In genomic region chr19:13152356-13152853, GRCh38 we compare ENCODE assay signal across 8 cellular contexts. TPM values are rescaled to one million over a fixed set of nuclear protein-coding genes. Genes with fewer than 3 reads are reported as not detected.
DNase-seq lines count a peak whose midpoint lies in the region; ATAC-seq and TF ChIP-seq lines count a peak whose summit lies in the region.

No MANE protein-coding gene starts in this region.

- intact Hi-C loops in stomach (cut with DNase I; ENCODE audit: low total_unique reads), result no loop called here

- H3K4me3 Mint-ChIP-seq in activated naive CD8-positive, alpha-beta T cell treated with anti-CD3 and anti-CD28 coated beads, Interleukin-2, amount 50 U/mL, for 24 hours, result peak overlapping the region; percentile 94

- H3K36me3 ChIP-seq in iPS-20b (ENCODE audit: insufficient read depth, low read depth, low read length), result peaks cover 7% of the 10 kb centered on the region; the same call in 1 of the 2 replicates
- no peaks in the 10 kb centered on the region for H3K36me3 ChIP-seq in stomach

- H3K4me1 Mint-ChIP-seq in activated naive CD8-positive, alpha-beta T cell treated with anti-CD3 and anti-CD28 coated beads, Interleukin-2, amount 50 U/mL, for 24 hours, result peaks cover 48% of the 10 kb centered on the region

- peaks cover 24% of the 10 kb centered on the region for H3K36me3 Mint-ChIP-seq in activated naive CD8-positive, alpha-beta T cell treated with anti-CD3 and anti-CD28 coated beads, Interleukin-2, amount 50 U/mL, for 24 hours (ENCODE audit: low read depth)

- TF ChIP-seq CTCF in stomach (IDR thresholded peaks at IDR 0.05), result no peak

- peak; percentile 7 for ATAC-seq in GM18870 (IDR thresholded peaks at IDR 0.05; ENCODE audit: unreplicated experiment)
- peak; percentile 13 for ATAC-seq in HG03045 (IDR thresholded peaks at IDR 0.05; ENCODE audit: unreplicated experiment)
- peak; percentile 8 for ATAC-seq in activated naive CD8-positive, alpha-beta T cell treated with anti-CD3 and anti-CD28 coated beads, Interleukin-2, amount 50 U/mL, for 24 hours
- ATAC-seq in GM19328 (IDR thresholded peaks at IDR 0.05; ENCODE audit: unreplicated experiment), result no peak

- no peaks in the 10 kb centered on the region for H3K9me3 Mint-ChIP-seq in activated naive CD8-positive, alpha-beta T cell treated with anti-CD3 and anti-CD28 coated beads, Interleukin-2, amount 50 U/mL, for 24 hours

- H3K4me3 ChIP-seq in iPS-20b (ENCODE audit: low read length) (peak overlapping the region; percentile 98), stomach (peak overlapping the region; percentile 85 to 92 (median 88))

- TF ChIP-seq EP300 in stomach (IDR thresholded peaks at IDR 0.05), result no peak

- peak overlapping the region; percentile 100 for H3K9ac ChIP-seq in iPS-20b (ENCODE audit: low read depth, low read length)

- H3K27me3 ChIP-seq in iPS-20b (ENCODE audit: insufficient read depth, low read length), result no peaks in the 10 kb centered on the region
- no peaks in the 10 kb centered on the region for H3K27me3 ChIP-seq in stomach

- H3K27ac Mint-ChIP-seq in activated naive CD8-positive, alpha-beta T cell treated with anti-CD3 and anti-CD28 coated beads, Interleukin-2, amount 50 U/mL, for 24 hours, result peak overlapping the region; percentile 98

- H3K4me1 ChIP-seq in iPS-20b (ENCODE audit: insufficient read depth, low read length) (peaks cover 5% of the 10 kb centered on the region; the same call in 1 of the 2 replicates), stomach (peaks cover 24 to 50% (median 42%) of the 10 kb centered on the region in 4 donors)

- DNase-seq in activated naive CD8-positive, alpha-beta T cell treated with anti-CD3 and anti-CD28 coated beads, Interleukin-2, amount 50 U/mL, for 24 hours, result no peak
- no peak for DNase-seq in stomach
- DNase-seq in cerebellum (ENCODE audit: low spot score), result no peak
- no peak for DNase-seq in AG08395 (ENCODE audit: low spot score)

- peaks cover 3% of the 10 kb centered on the region for H3K27me3 Mint-ChIP-seq in activated naive CD8-positive, alpha-beta T cell treated with anti-CD3 and anti-CD28 coated beads, Interleukin-2, amount 50 U/mL, for 24 hours

- no peaks in the 10 kb centered on the region for H3K9me3 ChIP-seq in iPS-20b (ENCODE audit: insufficient read depth, low read depth, low read length)
- no peaks in the 10 kb centered on the region for H3K9me3 ChIP-seq in stomach

- WGBS in stomach, 5 donors, result 0 to 1% (median 0%) methylated on average over 12 to 16 of the region's 16 CpGs

- H3K27ac ChIP-seq in iPS-20b (ENCODE audit: low read length) (peak overlapping the region; percentile 86), stomach (peak overlapping the region; percentile 96 to 99 (median 99))

- TF ChIP-seq POLR2A in stomach (IDR thresholded peaks at IDR 0.05), result no peak

RNA-seq across cellular contexts. Expression of gene IER2, which starts 2.2 kb away (rescaled TPM):
- total RNA-seq in stomach (100 to 1,000 TPM in 3 of 5 donors, 10 to 100 TPM in 2; 32.3 to 421 (median 150) TPM), cerebellum (10.3 TPM)
- polyA plus RNA-seq in stomach, result 10 to 100 TPM; 64.3 to 87.2 (median 64.6) TPM

RNA-seq across cellular contexts. Expression of gene STX10, which starts 2.2 kb away (rescaled TPM):
- total RNA-seq in stomach (100 to 1,000 TPM in 3 of 5 donors, 10 to 100 TPM in 2; 20.4 to 942 (median 117) TPM), cerebellum (19.7 TPM)
- 100 to 1,000 TPM in 1 of 3 donors, 10 to 100 TPM in 2; 74.8 to 114 (median 94.7) TPM for polyA plus RNA-seq in stomach

RNA-seq across cellular contexts. Expression of gene NACC1, which starts 34.3 kb away (rescaled TPM):
- total RNA-seq in stomach (100 to 1,000 TPM in 1 of 5 donors, 10 to 100 TPM in 4; 10.1 to 122 (median 26.3) TPM), cerebellum (10.5 TPM)
- 10 to 100 TPM in 1 of 3 donors, 1 to 10 TPM in 2; 6.9 to 26.2 (median 9.5) TPM for polyA plus RNA-seq in stomach

RNA-seq across cellular contexts. Expression of gene TRMT1, which starts 35.9 kb away (rescaled TPM):
- 100 to 1,000 TPM in 1 of 5 donors, 10 to 100 TPM in 4; 29.6 to 373 (median 36.5) TPM for total RNA-seq in stomach
- 10 to 100 TPM; 64.7 to 88.2 (median 77.9) TPM for polyA plus RNA-seq in stomach
- 14.1 TPM for total RNA-seq in cerebellum

RNA-seq across cellular contexts. Expression of gene LYL1, which starts 49.7 kb away (rescaled TPM):
- total RNA-seq in stomach (10 to 100 TPM in 2 of 5 donors, 1 to 10 TPM in 2, not detected in 1; 1.3 to 19.3 (median 7.6) TPM), cerebellum (3.1 TPM)
- polyA plus RNA-seq in stomach, result 1 to 10 TPM; 4.1 to 5.5 (median 5.0) TPM
